Comparison of ENCODE assay signal across 1 cellular context in genomic region chr6:148818939-148819575, GRCh38.
TF ChIP-seq lines count a peak whose summit lies in the region.

No MANE protein-coding gene starts in this region.

TF ChIP-seq in H1, 55 proteins besides CTCF, POLR2A, EP300 and RAD21 (continued from another document):
- 0 out of 2 replicates have a peak, but pooled peaks have one; percentile 35 for TF ChIP-seq JUND (IDR thresholded peaks at IDR 0.05; ENCODE audit: low read length)
- TF ChIP-seq SP2 (IDR thresholded peaks at IDR 0.05; ENCODE audit: low read length): no peak
- no peak for TF ChIP-seq SP4 (IDR thresholded peaks at IDR 0.05; ENCODE audit: low read length)
- no peak for TF ChIP-seq ATF3 (IDR thresholded peaks at IDR 0.05; ENCODE audit: insufficient read depth, low read depth, low read length)
- no peak for TF ChIP-seq TCF12 (IDR thresholded peaks at IDR 0.05; ENCODE audit: low read depth, low read length)
- peak; percentile 98 for TF ChIP-seq POU5F1 (IDR thresholded peaks at IDR 0.05; ENCODE audit: low read depth, low read length)
- TF ChIP-seq GABPA (IDR thresholded peaks at IDR 0.05; ENCODE audit: borderline replicate concordance, insufficient read depth, low read length): no peak
- TF ChIP-seq ASH2L (IDR thresholded peaks at IDR 0.05; ENCODE audit: low read length): no peak
- no peak for TF ChIP-seq RNF2 (IDR thresholded peaks at IDR 0.05; ENCODE audit: borderline replicate concordance, low read depth, low read length, missing control alignments, poor library complexity, severe bottlenecking)
- no peak for TF ChIP-seq CHD1 (IDR thresholded peaks at IDR 0.05; ENCODE audit: low read depth, low read length)
- TF ChIP-seq ZNF274 (IDR thresholded peaks at IDR 0.05; ENCODE audit: borderline replicate concordance, extremely low read depth, low read length): no peak
- peak; percentile 76 for TF ChIP-seq NANOG (IDR thresholded peaks at IDR 0.05; ENCODE audit: insufficient read depth, low read depth, low read length, poor library complexity, severe bottlenecking)
- TF ChIP-seq TAF7 (optimal IDR thresholded peaks at IDR 0.05; ENCODE audit: borderline replicate concordance, low read depth, low read length): peak; percentile 39
- TF ChIP-seq CBX5 (IDR thresholded peaks at IDR 0.05; ENCODE audit: low read depth, low read length): no peak
- TF ChIP-seq TEAD4 (IDR thresholded peaks at IDR 0.05; ENCODE audit: low read depth, low read length): no peak
- TF ChIP-seq EGR1 (IDR thresholded peaks at IDR 0.05; ENCODE audit: borderline replicate concordance, low read depth, low read length): 0 out of 2 replicates have a peak, but pooled peaks have one; percentile 20
- 0 out of 2 replicates have a peak, but pooled peaks have one; percentile 13 for TF ChIP-seq YY1 (IDR thresholded peaks at IDR 0.05; ENCODE audit: low read depth, low read length)
- peak; percentile 54; the same call in 1 of the 2 replicates for TF ChIP-seq SP1 (IDR thresholded peaks at IDR 0.05; ENCODE audit: low read depth, low read length)
- peak; percentile 71; the same call in 1 of the 2 replicates for TF ChIP-seq ATF2 (IDR thresholded peaks at IDR 0.05; ENCODE audit: low read length)
- TF ChIP-seq HDAC2 (IDR thresholded peaks at IDR 0.05; ENCODE audit: borderline replicate concordance in 1 of 2, low read depth in 2 of 2, low read length in 2 of 2): peak in 1 of 2 experiments; percentile 80; a peak in 1 of 4 replicates
- no peak for TF ChIP-seq EZH2 (IDR thresholded peaks at IDR 0.05; ENCODE audit: low read depth, low read length, severe bottlenecking)
- TF ChIP-seq BACH1 (IDR thresholded peaks at IDR 0.05; ENCODE audit: low read length): no peak
- TF ChIP-seq POLR2AphosphoS5 (IDR thresholded peaks at IDR 0.05; ENCODE audit: low read depth, low read length): no peak
- no peak for TF ChIP-seq SRF (IDR thresholded peaks at IDR 0.05; ENCODE audit: low read depth, low read length)
- no peak for TF ChIP-seq KDM4A (IDR thresholded peaks at IDR 0.05; ENCODE audit: low read depth, low read length, severe bottlenecking)
- peak; percentile 77 for TF ChIP-seq CHD7 (IDR thresholded peaks at IDR 0.05; ENCODE audit: insufficient replicate concordance, low read length)
- peak; percentile 49 to 71 for TF ChIP-seq BCL11A (IDR thresholded peaks at IDR 0.05; ENCODE audit: low read depth in 2 of 2, low read length in 2 of 2)
- TF ChIP-seq CHD2 (IDR thresholded peaks at IDR 0.05; ENCODE audit: low read length): no peak
